In the genomic region with DNA sequence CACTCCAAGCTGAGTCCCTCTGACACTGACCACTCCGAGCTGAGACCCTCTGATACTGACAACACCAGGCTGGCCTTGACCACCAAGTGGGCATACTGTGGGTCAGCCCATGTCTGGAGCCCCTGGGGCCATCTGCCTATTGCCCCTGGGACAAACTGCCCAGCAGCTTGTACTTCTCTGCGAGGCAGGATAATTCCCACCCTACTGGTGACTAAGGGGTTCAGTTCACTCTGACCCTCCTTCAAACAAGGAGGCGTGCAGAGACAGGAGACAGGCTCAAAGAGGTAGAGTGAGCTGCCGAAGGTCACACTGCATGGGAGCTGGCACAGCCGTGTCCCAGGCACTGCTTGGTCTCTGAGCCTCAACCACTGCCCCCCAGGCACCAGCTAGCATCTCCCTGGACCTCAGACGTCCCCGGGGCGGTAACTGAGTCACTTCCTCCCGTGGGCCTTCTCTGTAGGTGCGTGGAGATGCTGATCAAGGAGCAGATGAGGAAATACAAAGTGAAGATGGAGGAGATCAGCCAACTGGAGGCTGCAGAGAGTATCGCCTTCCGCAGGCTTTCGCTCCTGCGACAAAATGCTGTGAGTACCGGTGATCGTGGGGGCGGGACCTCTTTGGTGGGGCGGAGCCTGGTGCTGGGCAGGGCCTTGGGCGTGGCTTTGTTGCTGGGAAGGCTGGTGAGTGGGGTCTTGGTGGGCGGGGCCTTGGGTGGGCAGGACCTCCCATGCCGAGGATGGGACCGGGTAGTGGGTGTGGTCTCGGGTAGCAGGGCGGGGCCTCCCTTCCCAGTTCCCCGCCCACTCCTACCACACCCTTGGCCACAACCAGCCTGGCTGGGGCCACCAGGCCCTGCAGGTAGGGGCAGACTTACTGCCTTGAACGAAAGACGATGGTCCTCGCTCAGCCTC, we compare ENCODE assay signal across 8 cellular contexts. TPM values are rescaled to one million over a fixed set of nuclear protein-coding genes. Genes with fewer than 3 reads are reported as not detected.
DNase-seq lines count a peak whose midpoint lies in the region; TF ChIP-seq lines count a peak whose summit lies in the region.
"Had no signal": no experiment of that assay in that cellular context is flagged by ENCODE, and none has a peak within 500 bp of the region (broad histone marks: within the 10 kb centered on the region; RNA-seq: fewer than 3 reads in every experiment).

No MANE protein-coding gene starts in this region.

- H3K4me1 ChIP-seq in Karpas-422 (ENCODE audit: low read length) (peaks cover 14% of the 10 kb centered on the region), thyroid gland (peaks cover 0 to 1% of the 10 kb centered on the region in 2 donors)

- H3K9ac ChIP-seq in Karpas-422 (ENCODE audit: low read length): peak overlapping the region; percentile 35; the same call in 1 of the 2 replicates

- no peaks in the 10 kb centered on the region for H3K27me3 ChIP-seq in Karpas-422 (ENCODE audit: low read length)
- H3K27me3 ChIP-seq in thyroid gland: no peaks in the 10 kb centered on the region
- H3K27me3 ChIP-seq: left lung had no signal

- no peak overlapping the region for H2AFZ ChIP-seq in Karpas-422 (ENCODE audit: low read length)

- 72 to 83% methylated on average over 21 to 24 of the region's 28 CpGs for WGBS in thyroid gland, 2 donors

- no peaks in the 10 kb centered on the region for H3K79me2 ChIP-seq in Karpas-422 (ENCODE audit: low read length)

- no peak for TF ChIP-seq CTCF in thyroid gland (IDR thresholded peaks at IDR 0.05)

- H3K4me3 ChIP-seq in Karpas-422 (ENCODE audit: low read length) (peak overlapping the region; percentile 13; the same call in 1 of the 2 replicates), thyroid gland (replicated peaks in 1 of 3) (no peak overlapping the region)
- H3K4me3 ChIP-seq: left lung had no signal

- no peaks in the 10 kb centered on the region for H4K20me1 ChIP-seq in Karpas-422 (ENCODE audit: insufficient read depth, low read depth, low read length)

- H3K4me2 ChIP-seq in Karpas-422 (ENCODE audit: low read depth, low read length, poor library complexity, severe bottlenecking): peak overlapping the region; percentile 34

- H3K27ac ChIP-seq in Karpas-422 (ENCODE audit: low read length) (peak overlapping the region; percentile 49), thyroid gland (no peak overlapping the region)
- H3K27ac ChIP-seq: left lung had no signal

- DNase-seq in GDM1 (lab: John Stamatoyannopoulos, UW) (peak; percentile 59), Karpas-422 (peak; percentile 98), islet precursor cell (peak; percentile 96), mesenteric fat pad (ENCODE audit: low spot score) (no peak), middle frontal gyrus (ENCODE audit: extremely low spot score, low spot score) (no peak), thyroid gland (no peak)
- DNase-seq in activated CD8-positive, alpha-beta memory T cell treated with anti-CD3 and anti-CD28 coated beads, Interleukin-2, amount 50 U/mL, for 4 hours: peak; percentile 37

- H3K9me2 ChIP-seq in Karpas-422 (replicated peaks; ENCODE audit: insufficient read depth, low read length): no peaks in the 10 kb centered on the region

- TF ChIP-seq POLR2A in thyroid gland (IDR thresholded peaks at IDR 0.05): no peak

- peaks cover 12% of the 10 kb centered on the region for H3K36me3 ChIP-seq in Karpas-422 (ENCODE audit: insufficient read depth, low read length)
- peaks cover 7 to 11% of the 10 kb centered on the region in 2 donors for H3K36me3 ChIP-seq in thyroid gland

- intact Hi-C loops in thyroid gland (cut with DNase I): loop anchor here (10.0 kb wide), 2 partner anchors 55 to 135 kb away; partner anchors contain the start of genes BABAM1, HAUS8, MYO9B and USHBP1

- H3K9me3 ChIP-seq in Karpas-422 (ENCODE audit: low read length) (no peaks in the 10 kb centered on the region), thyroid gland (no peaks in the 10 kb centered on the region)
- H3K9me3 ChIP-seq: left lung had no signal

RNA-seq across cellular contexts. Expression of gene USE1, which starts 5.8 kb away (rescaled TPM):
- 34.0 and 39.8 TPM in 2 replicates for total RNA-seq in Karpas-422 (2014; rRNA removed; shearing (Covaris generic); ENCODE audit: low replicate concordance)
- total RNA-seq in mesenteric fat pad (33.2 TPM), thyroid gland (10 to 100 TPM; 21.4 to 36.0 (median 27.4) TPM)

RNA-seq across cellular contexts. Expression of gene OCEL1, which starts 16.6 kb away (rescaled TPM):
- 6.2 and 13.0 TPM in 2 replicates for total RNA-seq in Karpas-422 (2014; rRNA removed; shearing (Covaris generic); ENCODE audit: low replicate concordance)
- total RNA-seq in mesenteric fat pad (29.0 TPM), thyroid gland (10 to 100 TPM in 3 of 4 donors, 1 to 10 TPM in 1; 9.7 to 33.5 (median 21.8) TPM)

RNA-seq across cellular contexts. Expression of gene NR2F6, which starts 36.3 kb away (rescaled TPM):
- 8.6 and 20.3 TPM in 2 replicates for total RNA-seq in Karpas-422 (2014; rRNA removed; shearing (Covaris generic); ENCODE audit: low replicate concordance)
- 42.8 TPM for total RNA-seq in mesenteric fat pad
- total RNA-seq in thyroid gland: 100 to 1,000 TPM in 2 of 4 donors, 10 to 100 TPM in 2; 66.0 to 117 (median 97.9) TPM

RNA-seq across cellular contexts. Expression of gene USHBP1, which starts 55.2 kb away (rescaled TPM):
- 0.25 TPM in 1 of 2 replicates, not detected in the other for total RNA-seq in Karpas-422 (2014; rRNA removed; shearing (Covaris generic); ENCODE audit: low replicate concordance)
- total RNA-seq in mesenteric fat pad (11.3 TPM), thyroid gland (10 to 100 TPM in 3 of 4 donors, 1 to 10 TPM in 1; 8.9 to 24.3 (median 11.1) TPM)

RNA-seq across cellular contexts. Expression of gene BABAM1, which starts 57.9 kb away (rescaled TPM):
- total RNA-seq in Karpas-422 (2014; rRNA removed; shearing (Covaris generic); ENCODE audit: low replicate concordance): 83.9 and 84.7 TPM in 2 replicates
- total RNA-seq in mesenteric fat pad (66.0 TPM), thyroid gland (10 to 100 TPM; 49.6 to 87.5 (median 71.1) TPM)

Comparison
In these comparisons a context has a peak if more than half of its experiments do, and no peak if none do; other contexts are left out.
1. DNase-seq: peak in GDM1 (single experiment), Karpas-422 (single experiment), activated CD8-positive, alpha-beta memory T cell treated with anti-CD3 and anti-CD28 coated beads, Interleukin-2, amount 50 U/mL, for 4 hours (single experiment) and islet precursor cell (single experiment); none in mesenteric fat pad (single experiment), middle frontal gyrus (single experiment) and thyroid gland (0 of 2).